Comparison of ENCODE assay signal across 16 cellular contexts in genomic region chr12:23431006-23431405, GRCh38.
"Had no signal": no experiment of that assay in that cellular context is flagged by ENCODE, and none has a peak within 500 bp of the region (broad histone marks: within the 10 kb centered on the region; RNA-seq: fewer than 3 reads in every experiment).

No MANE protein-coding gene starts in this region.

- H3K36me3 ChIP-seq: adrenal gland, brain microvascular endothelial cell, prostate gland, sigmoid colon, spleen, thoracic aorta had no signal

- H3K27me3 ChIP-seq: adrenal gland, brain microvascular endothelial cell, sigmoid colon, spleen had no signal

- H3K9me3 ChIP-seq: adrenal gland, prostate gland, thoracic aorta had no signal

- H3K4me3 ChIP-seq: adrenal gland, prostate gland, sigmoid colon, spleen, thoracic aorta had no signal

- DNase-seq: activated B cell treated with CpG ODN at 0.5 μM for 24 hours; activated CD4-positive, alpha-beta T cell treated with anti-CD3 and anti-CD28 coated beads for 48 hours; activated CD8-positive, alpha-beta T cell treated with anti-CD3 and anti-CD28 coated beads for 36 hours; activated effector memory CD4-positive, alpha-beta T cell treated with anti-CD3 and anti-CD28 coated beads, Interleukin-2, amount 50 U/mL, for 16 hours; activated T-cell treated with anti-CD3 and anti-CD28 coated beads, Interleukin-2, amount 50 U/mL, for 48 hours; adrenal gland; brain microvascular endothelial cell; cortex of kidney; effector CD8-positive, alpha-beta T cell; foreskin fibroblast; occipital lobe; sigmoid colon; spleen; stimulated activated naive CD8-positive, alpha-beta T cell treated with anti-CD3 and anti-CD28 coated beads, Interleukin-15, amount 100 ng/mL, for 72 hours had no signal
